Comparison of ENCODE assay signal across 9 cellular contexts in genomic region chr17:82095777-82096708, GRCh38. TPM values are rescaled to one million over a fixed set of nuclear protein-coding genes. Genes with fewer than 3 reads are reported as not detected.
DNase-seq lines count a peak whose midpoint lies in the region; ATAC-seq and TF ChIP-seq lines count a peak whose summit lies in the region.
"Had no signal": no experiment of that assay in that cellular context is flagged by ENCODE, and none has a peak within 500 bp of the region (broad histone marks: within the 10 kb centered on the region; RNA-seq: fewer than 3 reads in every experiment).

No MANE protein-coding gene starts in this region.

- no peak overlapping the region for H2AFZ ChIP-seq in Loucy (ENCODE audit: low read length)

- peak overlapping the region in 3 of 10 donors; percentile 19 to 71 (median 69) for H3K27ac Mint-ChIP-seq in naive thymus-derived CD8-positive, alpha-beta T cell

- peak overlapping the region in 8 of 10 donors; percentile 22 to 75 (median 52) for H3K4me3 Mint-ChIP-seq in naive thymus-derived CD8-positive, alpha-beta T cell

- peak overlapping the region; percentile 100 for H3K27ac ChIP-seq in C4-2B

- H3K27me3 Mint-ChIP-seq in naive thymus-derived CD8-positive, alpha-beta T cell, result no peaks in the 10 kb centered on the region

- H3K9me3 ChIP-seq in Loucy (ENCODE audit: insufficient read depth, low read depth, low read length), result no peaks in the 10 kb centered on the region

- H3K4me2 ChIP-seq in Loucy (ENCODE audit: low read depth, low read length, poor library complexity, severe bottlenecking), result peak overlapping the region; percentile 96

- no peaks in the 10 kb centered on the region for H3K27me3 ChIP-seq in Loucy (ENCODE audit: insufficient read depth, low read length, poor library complexity, severe bottlenecking)

- peaks cover 56% of the 10 kb centered on the region for H4K20me1 ChIP-seq in Loucy (ENCODE audit: insufficient read depth, low read length, poor library complexity, severe bottlenecking)

- no peak for ATAC-seq in naive thymus-derived CD8-positive, alpha-beta T cell
- no peak for ATAC-seq in HG02678 (IDR thresholded peaks at IDR 0.05; ENCODE audit: unreplicated experiment)

- no peak for TF ChIP-seq CTCF in C4-2B (conservative IDR thresholded peaks at IDR 0.05)
- TF ChIP-seq CTCF in Loucy (conservative IDR thresholded peaks at IDR 0.05; ENCODE audit: low read length), result no peak
- TF ChIP-seq CTCF in choroid plexus epithelial cell (conservative IDR thresholded peaks at IDR 0.05; ENCODE audit: low read depth, low read length), result no peak
- TF ChIP-seq CTCF in GM13976 (IDR thresholded peaks at IDR 0.05; ENCODE audit: borderline replicate concordance, control extremely low read depth, extremely low read depth, insufficient read depth, missing control alignments), result no peak

- in situ Hi-C loops in GM13976 (cut with MboI; ENCODE audit: low sequenced_read_pairs, unreplicated experiment), result no loop called here

- peaks cover 0 to 12% (median 2%) of the 10 kb centered on the region in 3 donors for H3K36me3 Mint-ChIP-seq in naive thymus-derived CD8-positive, alpha-beta T cell

- no peaks in the 10 kb centered on the region for H3K9me3 Mint-ChIP-seq in naive thymus-derived CD8-positive, alpha-beta T cell

- H3K4me1 ChIP-seq in Loucy (ENCODE audit: insufficient read depth, low read length, poor library complexity, severe bottlenecking), result peaks cover 24% of the 10 kb centered on the region

- no peaks in the 10 kb centered on the region for H3F3A ChIP-seq in Loucy (ENCODE audit: low read depth)

- POLR2A ChIA-PET in naive thymus-derived CD8-positive, alpha-beta T cell (lab: Charles Lee), result interaction anchor here (0.8 to 4.5 kb wide), 4 partner anchors 12 to 31 kb away, joined by 3 to 33 read pairs (median 8); partner anchors contain the start of gene DUS1L

- peaks cover 2 to 20% (median 10%) of the 10 kb centered on the region in 4 donors for H3K4me1 Mint-ChIP-seq in naive thymus-derived CD8-positive, alpha-beta T cell

- H3K4me3 ChIP-seq in Loucy (ENCODE audit: low read length, poor library complexity, severe bottlenecking) (peak overlapping the region; percentile 86), choroid plexus epithelial cell (ENCODE audit: low read depth, low read length) (peak overlapping the region; percentile 73)

- peaks cover 42% of the 10 kb centered on the region; the same call in 1 of the 2 replicates for H3K36me3 ChIP-seq in Loucy (ENCODE audit: insufficient read depth, low read length)

- peaks cover 81% of the 10 kb centered on the region for H3K79me2 ChIP-seq in Loucy (ENCODE audit: insufficient read depth, low read length)

- peak overlapping the region; percentile 93 for H3K9ac ChIP-seq in Loucy (ENCODE audit: low read depth, low read length, poor library complexity, severe bottlenecking)

- H3K9me2 ChIP-seq in Loucy (replicated peaks; ENCODE audit: low read depth, low read length), result no peaks in the 10 kb centered on the region

- DNase-seq in choroid plexus epithelial cell (ENCODE audit: low read depth) (peak; percentile 38), GM13976 (ENCODE audit: low spot score) (no peak), retina (no peak), GM19238 (ENCODE audit: insufficient read length, low spot score) (no peak)
- DNase-seq in naive thymus-derived CD8-positive, alpha-beta T cell, result peak in 3 of 10 donors; percentile 4 to 60 (median 17)
- DNase-seq: NCI-H748 treated with DMSO at 0.1 percent for 48 hours had no signal

RNA-seq across cellular contexts. Expression of gene FASN, which starts 2.0 kb away (rescaled TPM):
- 10 to 100 TPM; 28.3 to 32.3 TPM for total RNA-seq in naive thymus-derived CD8-positive, alpha-beta T cell
- 1 to 10 TPM in 1 of 3 donors, under 1 TPM in 2; 0.33 to 2.4 (median 0.80) TPM for polyA plus RNA-seq in naive thymus-derived CD8-positive, alpha-beta T cell

RNA-seq across cellular contexts. Expression of gene DUS1L, which starts 30.4 kb away (rescaled TPM):
- 100 to 1,000 TPM; 142 to 151 TPM for total RNA-seq in naive thymus-derived CD8-positive, alpha-beta T cell
- 100 to 1,000 TPM in 1 of 3 donors, 10 to 100 TPM in 2; 68.6 to 167 (median 92.1) TPM for polyA plus RNA-seq in naive thymus-derived CD8-positive, alpha-beta T cell

RNA-seq across cellular contexts. Expression of gene GPS1, which starts 44.3 kb away (rescaled TPM):
- 10 to 100 TPM; 88.2 to 91.4 TPM for total RNA-seq in naive thymus-derived CD8-positive, alpha-beta T cell
- 100 to 1,000 TPM; 122 to 140 (median 126) TPM for polyA plus RNA-seq in naive thymus-derived CD8-positive, alpha-beta T cell

RNA-seq across cellular contexts. Expression of gene RFNG, which starts 44.4 kb away (rescaled TPM):
- 10 to 100 TPM; 38.5 to 42.1 TPM for total RNA-seq in naive thymus-derived CD8-positive, alpha-beta T cell
- 1 to 10 TPM; 2.2 to 8.5 (median 4.8) TPM for polyA plus RNA-seq in naive thymus-derived CD8-positive, alpha-beta T cell

RNA-seq across cellular contexts. Expression of gene DCXR, which starts 58.5 kb away (rescaled TPM):
- 10 to 100 TPM; 72.5 to 81.0 TPM for total RNA-seq in naive thymus-derived CD8-positive, alpha-beta T cell
- polyA plus RNA-seq in naive thymus-derived CD8-positive, alpha-beta T cell, result 100 to 1,000 TPM; 113 to 185 (median 127) TPM
